Comparison of ENCODE assay signal across 25 cellular contexts in the genomic region with DNA sequence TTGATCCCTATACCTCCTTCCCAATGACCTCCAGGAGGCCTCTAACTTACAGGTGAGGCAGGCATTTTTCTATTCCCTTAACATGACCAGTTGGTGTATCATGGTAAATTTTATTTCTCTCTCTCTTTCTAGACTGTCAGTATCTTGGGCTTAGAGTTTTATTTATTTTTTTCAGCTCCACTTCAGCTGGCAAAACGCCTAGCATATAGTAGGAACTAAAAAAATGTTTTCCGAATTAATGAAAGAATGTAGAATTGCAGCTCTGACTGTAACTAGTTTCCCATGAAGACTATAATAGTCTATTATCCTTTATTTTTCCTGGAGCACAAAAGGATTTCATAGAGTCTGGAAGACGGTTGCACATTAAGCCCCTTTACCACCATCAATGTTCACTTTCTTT.
DNase-seq lines count a peak whose midpoint lies in the region; ATAC-seq and TF ChIP-seq lines count a peak whose summit lies in the region.
"Had no signal": no experiment of that assay in that cellular context is flagged by ENCODE, and none has a peak within 500 bp of the region (broad histone marks: within the 10 kb centered on the region; RNA-seq: fewer than 3 reads in every experiment).

No MANE protein-coding gene starts in this region.

- H3K27me3 ChIP-seq in AG04450 (ENCODE audit: control insufficient read depth, insufficient read depth, low read length), result no peaks in the 10 kb centered on the region
- H3K27me3 ChIP-seq in adipocyte (replicated peaks; ENCODE audit: control insufficient read depth, insufficient read depth, low read length), result no peaks in the 10 kb centered on the region
- no peaks in the 10 kb centered on the region for H3K27me3 ChIP-seq in gastrocnemius medialis
- H3K27me3 ChIP-seq: BLaER1 had no signal

- H3K9ac ChIP-seq in adipocyte (ENCODE audit: low read length), result no peak overlapping the region
- H3K9ac ChIP-seq: BLaER1 had no signal

- H3K27ac ChIP-seq in AG04450 (ENCODE audit: low read depth, low read length) (peak overlapping the region; percentile 62), gastrocnemius medialis (peak overlapping the region; percentile 39 to 58 (median 49))
- H3K27ac ChIP-seq: A549, BLaER1 had no signal

- H3K4me1 ChIP-seq in adipocyte (ENCODE audit: control insufficient read depth, insufficient read depth, low read length), result no peaks in the 10 kb centered on the region
- peaks cover 3 to 6% of the 10 kb centered on the region in 2 donors for H3K4me1 ChIP-seq in gastrocnemius medialis
- H3K4me1 ChIP-seq: A549, BLaER1 had no signal

- CTCF ChIA-PET in AG04450 (lab: Charles Lee), result no interaction called here

- intact Hi-C loops in gastrocnemius medialis (cut with DNase I; ENCODE audit: low total_unique reads), result no loop called here

- no peak for TF ChIP-seq POLR2A in gastrocnemius medialis (IDR thresholded peaks at IDR 0.05)

- no peaks in the 10 kb centered on the region for H3K9me3 ChIP-seq in AG04450 (ENCODE audit: control insufficient read depth, insufficient read depth, low read length)
- H3K9me3 ChIP-seq in adipocyte (ENCODE audit: control insufficient read depth, low read length), result no peaks in the 10 kb centered on the region
- no peaks in the 10 kb centered on the region for H3K9me3 ChIP-seq in gastrocnemius medialis
- H3K9me3 ChIP-seq: A549, BLaER1 had no signal

- no peak for DNase-seq in AG04450 (ENCODE audit: low read depth, low spot score)
- peak; percentile 82 for DNase-seq in adipocyte (ENCODE audit: low read depth)
- peak; percentile 43 for DNase-seq in fibroblast of gingiva (ENCODE audit: low read depth)
- DNase-seq in gastrocnemius medialis, result no peak
- DNase-seq in NCI-H1048 (lab: John Stamatoyannopoulos, UW), result no peak
- no peak for DNase-seq in stimulated activated CD4-positive, alpha-beta T cell treated with anti-CD3 and anti-CD28 coated beads, Interleukin-2, amount 100 ng/mL, for 48 hours
- no peak for DNase-seq in activated CD4-positive, CD25-positive, alpha-beta regulatory T cell treated with anti-CD3 and anti-CD28 coated beads, Interleukin-2, amount 50 U/mL, for 72 hours
- no peak for DNase-seq in NAMALWA (ENCODE audit: low spot score)
- DNase-seq: Calu3; CD4-positive, alpha-beta memory T cell; EL; HCEC 1CT; Kasumi-1; MM.1S; NCI-H1694 treated with DMSO at 0.1 percent for 48 hours; NCI-H2107; NCI-H2227 treated with DMSO at 0.1 percent for 48 hours; NCI-H510A treated with DMSO at 0.1 percent for 48 hours; NCI-H774; OCI-M1; SHP77 treated with DMSO at 0.1 percent for 48 hours had no signal

- TF ChIP-seq CTCF in AG04450 (IDR thresholded peaks at IDR 0.05; ENCODE audit: low read depth, low read length), result no peak
- no peak for TF ChIP-seq CTCF in gastrocnemius medialis (IDR thresholded peaks at IDR 0.05 in 4 of 5, conservative IDR thresholded peaks at IDR 0.05 in 1 of 5)

- POLR2A ChIA-PET in AG04450 (lab: Yijun Ruan, JAX), result no interaction called here

- no peak for ATAC-seq in gastrocnemius medialis
- ATAC-seq: A549, GM12878, GM23338 had no signal

- peaks cover 4% of the 10 kb centered on the region for H3K36me3 ChIP-seq in adipocyte (ENCODE audit: control insufficient read depth, insufficient read depth, low read length, severe bottlenecking)
- H3K36me3 ChIP-seq in gastrocnemius medialis, result peaks cover 0 to 16% of the 10 kb centered on the region in 2 donors

- H3K4me3 ChIP-seq in AG04450 (ENCODE audit: low read depth, low read length) (no peak overlapping the region), adipocyte (ENCODE audit: low read length) (no peak overlapping the region), gastrocnemius medialis (no peak overlapping the region)
- H3K4me3 ChIP-seq: A549, BLaER1, GM12878, GM23338 had no signal

- in situ Hi-C loops in gastrocnemius medialis (cut with MboI; ENCODE audit: low sequenced_read_pairs in 4 of 4), result no loop called here

Comparison
In these comparisons a context has a peak if more than half of its experiments do, and no peak if none do; other contexts are left out.
1. DNase-seq: peak in adipocyte (single experiment) and fibroblast of gingiva (single experiment); none in AG04450 (single experiment), gastrocnemius medialis (0 of 2), NCI-H1048 (single experiment), stimulated activated CD4-positive, alpha-beta T cell treated with anti-CD3 and anti-CD28 coated beads, Interleukin-2, amount 100 ng/mL, for 48 hours (0 of 2), activated CD4-positive, CD25-positive, alpha-beta regulatory T cell treated with anti-CD3 and anti-CD28 coated beads, Interleukin-2, amount 50 U/mL, for 72 hours (single experiment) and NAMALWA (single experiment).